14 cellular contexts compared by ENCODE assay signal in genomic region chr9:98491231-98491651, GRCh38.
"Had no signal": no experiment of that assay in that cellular context is flagged by ENCODE, and none has a peak within 500 bp of the region (broad histone marks: within the 10 kb centered on the region; RNA-seq: fewer than 3 reads in every experiment).

No MANE protein-coding gene starts in this region.

- H3K4me1 ChIP-seq: suprapubic skin had no signal

- H3K4me3 ChIP-seq: cardiac muscle cell, suprapubic skin had no signal

- H3K27me3 ChIP-seq: cardiac muscle cell, suprapubic skin had no signal

- FAIRE-seq: endometrium, kidney had no signal

- H3K36me3 ChIP-seq: cardiac muscle cell, suprapubic skin had no signal

- ATAC-seq: activated naive CD8-positive, alpha-beta T cell treated with anti-CD3 and anti-CD28 coated beads, Interleukin-2, amount 50 U/mL, for 24 hours; activated T-helper 17 cell treated with anti-CD3 and anti-CD28 coated beads, Interleukin-2, amount 50 U/mL, for 72 hours; esophagus mucosa had no signal

- H3K27ac ChIP-seq: cardiac muscle cell, suprapubic skin had no signal

- H3K9me3 ChIP-seq: suprapubic skin had no signal

- DNase-seq: activated CD4-positive, alpha-beta T cell treated with anti-CD3 and anti-CD28 coated beads for 1 hour; activated CD4-positive, alpha-beta T cell treated with anti-CD3 and anti-CD28 coated beads, Interleukin-2, amount 50 U/mL, for 48 hours; activated naive CD4-positive, alpha-beta T cell treated with anti-CD3 and anti-CD28 coated beads for 36 hours; activated naive CD8-positive, alpha-beta T cell treated with anti-CD3 and anti-CD28 coated beads, Interleukin-2, amount 50 U/mL, for 24 hours; hippocampal formation; kidney; left ventricle myocardium superior; nucleus accumbens; T1000 had no signal
